Comparison of ENCODE assay signal across 26 cellular contexts in the genomic region with DNA sequence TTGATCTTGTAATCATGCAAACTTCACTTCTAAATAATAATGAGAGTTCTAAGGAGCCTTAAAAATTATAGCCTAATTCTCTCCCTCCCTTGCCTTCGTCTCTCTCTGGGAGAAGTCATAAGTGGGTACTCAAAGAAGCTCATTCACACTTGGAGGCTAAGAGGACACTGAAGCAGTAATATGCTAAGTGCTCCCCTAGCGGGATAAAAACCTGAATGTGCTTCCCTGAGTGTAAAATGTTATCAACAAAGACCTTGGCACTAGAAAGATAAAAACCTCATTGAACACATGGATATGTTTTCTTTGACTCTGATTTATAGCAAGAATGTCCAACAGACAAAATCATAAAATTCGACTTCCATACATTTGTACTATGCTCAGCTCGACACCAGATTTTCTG.
"Had no signal": no experiment of that assay in that cellular context is flagged by ENCODE, and none has a peak within 500 bp of the region (broad histone marks: within the 10 kb centered on the region; RNA-seq: fewer than 3 reads in every experiment).

No MANE protein-coding gene starts in this region.

- H3K27ac Mint-ChIP-seq: activated CD4-positive, alpha-beta memory T cell treated with anti-CD3 and anti-CD28 coated beads for 36 hours; activated CD4-positive, alpha-beta T cell treated with anti-CD3 and anti-CD28 coated beads, Interleukin-2, amount 10 ng/mL, durations not matched to agents 24 days and 14 days; activated naive CD4-positive, alpha-beta T cell treated with anti-CD3 and anti-CD28 coated beads for 36 hours; activated naive CD8-positive, alpha-beta T cell treated with anti-CD3 and anti-CD28 coated beads for 36 hours; activated T-helper 1 cell treated with anti-CD3 and anti-CD28 coated beads, Interleukin-12 subunit alpha, Interleukin-12 subunit beta, Interleukin-2, Interleukin-4 antibody, amounts not matched to agents 30 ng/mL and 10 ng/mL and 1 ng/mL, durations not matched to agents 14 hours and 24 hours and 36 hours; brain; mesothelial cell of epicardium; naive thymus-derived CD8-positive, alpha-beta T cell; neural progenitor cell had no signal

- H3K27ac ChIP-seq: adrenal gland, ascending aorta, cardiac muscle cell, colonic mucosa, neural progenitor cell, spleen, tibial nerve had no signal

- H3K36me3 Mint-ChIP-seq: activated CD4-positive, alpha-beta memory T cell treated with anti-CD3 and anti-CD28 coated beads for 36 hours; activated naive CD8-positive, alpha-beta T cell treated with anti-CD3 and anti-CD28 coated beads for 36 hours; brain; mesothelial cell of epicardium; neural progenitor cell had no signal

- DNase-seq: activated CD4-positive, alpha-beta memory T cell treated with anti-CD3 and anti-CD28 coated beads for 36 hours; activated CD4-positive, alpha-beta T cell treated with anti-CD3 and anti-CD28 coated beads, Interleukin-2, amount 10 ng/mL, durations not matched to agents 24 days and 14 days; activated CD4-positive, CD25-positive, alpha-beta regulatory T cell treated with anti-CD3 and anti-CD28 coated beads, Interleukin-2, amount 50 U/mL, for 72 hours; activated CD8-positive, alpha-beta memory T cell treated with anti-CD3 and anti-CD28 coated beads, Interleukin-2, amount 50 U/mL, for 4 hours; activated effector memory CD4-positive, alpha-beta T cell treated with anti-CD3 and anti-CD28 coated beads, Interleukin-2, amount 50 U/mL, for 16 hours; activated naive CD4-positive, alpha-beta T cell treated with anti-CD3 and anti-CD28 coated beads for 36 hours; activated naive CD8-positive, alpha-beta T cell treated with anti-CD3 and anti-CD28 coated beads for 36 hours; activated T-cell treated with anti-CD3 and anti-CD28 coated beads, Interleukin-2, amount 50 U/mL, for 1 hour; adrenal gland; cerebellar nuclear complex; colonic mucosa; effector CD8-positive, alpha-beta T cell; islet precursor cell; naive thymus-derived CD8-positive, alpha-beta T cell; occipital lobe; right cardiac atrium; spleen; stimulated activated naive CD4-positive, alpha-beta T cell treated with Interleukin-2 at 50 U/mL for 16 hours; T-helper 2 cell had no signal

- H3K4me1 ChIP-seq: adrenal gland, ascending aorta, colonic mucosa, neural progenitor cell, spleen, tibial nerve had no signal

- H3K9me3 Mint-ChIP-seq: brain, mesothelial cell of epicardium had no signal

- H3K27me3 Mint-ChIP-seq: activated CD4-positive, alpha-beta memory T cell treated with anti-CD3 and anti-CD28 coated beads for 36 hours; activated CD4-positive, alpha-beta T cell treated with anti-CD3 and anti-CD28 coated beads, Interleukin-2, amount 10 ng/mL, durations not matched to agents 24 days and 14 days; activated naive CD8-positive, alpha-beta T cell treated with anti-CD3 and anti-CD28 coated beads for 36 hours; brain; naive thymus-derived CD8-positive, alpha-beta T cell had no signal

- H3K4me3 Mint-ChIP-seq: activated CD4-positive, alpha-beta memory T cell treated with anti-CD3 and anti-CD28 coated beads for 36 hours; activated CD4-positive, alpha-beta T cell treated with anti-CD3 and anti-CD28 coated beads, Interleukin-2, amount 10 ng/mL, durations not matched to agents 24 days and 14 days; activated naive CD4-positive, alpha-beta T cell treated with anti-CD3 and anti-CD28 coated beads for 36 hours; activated naive CD8-positive, alpha-beta T cell treated with anti-CD3 and anti-CD28 coated beads for 36 hours; activated T-helper 1 cell treated with anti-CD3 and anti-CD28 coated beads, Interleukin-12 subunit alpha, Interleukin-12 subunit beta, Interleukin-2, Interleukin-4 antibody, amounts not matched to agents 30 ng/mL and 10 ng/mL and 1 ng/mL, durations not matched to agents 14 hours and 24 hours and 36 hours; brain; mesothelial cell of epicardium; naive thymus-derived CD8-positive, alpha-beta T cell; neural progenitor cell had no signal

- H3K4me3 ChIP-seq: adrenal gland, ascending aorta, cardiac muscle cell, colonic mucosa, neural progenitor cell, spleen, tibial nerve had no signal

- H3K9me3 ChIP-seq: adrenal gland, ascending aorta, colonic mucosa, spleen, tibial nerve had no signal

- ATAC-seq: naive thymus-derived CD8-positive, alpha-beta T cell; right cardiac atrium had no signal

- H3K4me1 Mint-ChIP-seq: activated CD4-positive, alpha-beta T cell treated with anti-CD3 and anti-CD28 coated beads, Interleukin-2, amount 10 ng/mL, durations not matched to agents 24 days and 14 days; activated naive CD8-positive, alpha-beta T cell treated with anti-CD3 and anti-CD28 coated beads for 36 hours; brain; naive thymus-derived CD8-positive, alpha-beta T cell; neural progenitor cell had no signal

- H3K27me3 ChIP-seq: adrenal gland, ascending aorta, cardiac muscle cell, colonic mucosa, neural progenitor cell, spleen, tibial nerve had no signal

- H3K36me3 ChIP-seq: adrenal gland, ascending aorta, cardiac muscle cell, colonic mucosa, neural progenitor cell, spleen, tibial nerve had no signal
